Comparison of ENCODE assay signal across 11 cellular contexts in the genomic region with DNA sequence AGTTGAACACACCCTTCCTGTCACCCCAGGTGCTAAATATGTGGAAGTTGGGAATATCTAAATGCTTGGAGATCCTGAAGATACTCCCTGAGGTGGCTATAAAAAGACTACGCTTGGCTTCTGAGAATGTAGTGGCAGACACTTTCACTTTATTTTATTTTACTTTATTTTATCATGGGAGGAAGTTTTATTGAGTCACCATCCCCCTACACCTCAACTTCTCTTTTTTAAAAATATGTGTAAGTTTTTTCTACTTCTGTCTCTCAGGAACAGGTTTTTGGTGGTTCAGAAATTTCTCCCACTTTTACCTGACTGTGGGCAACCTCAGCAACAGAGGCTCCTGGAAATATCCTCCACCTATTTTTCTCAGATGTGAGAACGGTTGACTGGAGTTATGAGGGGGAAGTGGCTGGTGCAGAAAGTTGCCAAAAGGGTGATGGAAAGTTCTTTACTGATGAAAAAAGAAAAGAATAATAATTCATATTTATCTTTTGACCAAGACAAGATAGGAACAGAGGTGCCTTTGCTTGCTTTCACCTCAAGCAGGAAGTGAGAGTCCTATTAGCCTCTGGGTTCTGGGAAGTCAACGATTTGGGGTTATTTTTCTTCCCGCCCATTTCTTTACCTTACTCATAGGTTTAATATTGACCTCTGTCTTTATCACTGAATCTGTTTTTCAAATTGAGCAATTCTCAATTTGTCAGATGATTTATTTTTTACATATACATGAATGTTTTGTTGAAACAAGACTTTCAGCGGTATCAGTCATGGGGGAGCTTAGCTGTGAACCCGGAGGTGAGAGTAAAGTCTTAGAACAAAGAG.
DNase-seq lines count a peak whose midpoint lies in the region; ATAC-seq and TF ChIP-seq lines count a peak whose summit lies in the region.
"Had no signal": no experiment of that assay in that cellular context is flagged by ENCODE, and none has a peak within 500 bp of the region (broad histone marks: within the 10 kb centered on the region; RNA-seq: fewer than 3 reads in every experiment).

No MANE protein-coding gene starts in this region.

- peak overlapping the region; percentile 32 for H3K27ac Mint-ChIP-seq in activated T-helper 1 cell treated with anti-CD3 and anti-CD28 coated beads, Interleukin-12 subunit alpha, Interleukin-12 subunit beta, Interleukin-2, Interleukin-4 antibody, amounts not matched to agents 30 ng/mL and 10 ng/mL and 1 ng/mL, durations not matched to agents 14 hours and 24 hours and 36 hours

- peaks cover 27% of the 10 kb centered on the region for H3K4me1 Mint-ChIP-seq in activated T-helper 1 cell treated with anti-CD3 and anti-CD28 coated beads, Interleukin-12 subunit alpha, Interleukin-12 subunit beta, Interleukin-2, Interleukin-4 antibody, amounts not matched to agents 30 ng/mL and 10 ng/mL and 1 ng/mL, durations not matched to agents 14 hours and 24 hours and 36 hours (ENCODE audit: low read depth)

- no peaks in the 10 kb centered on the region for H3K9me3 Mint-ChIP-seq in activated T-helper 1 cell treated with anti-CD3 and anti-CD28 coated beads, Interleukin-12 subunit alpha, Interleukin-12 subunit beta, Interleukin-2, Interleukin-4 antibody, amounts not matched to agents 30 ng/mL and 10 ng/mL and 1 ng/mL, durations not matched to agents 14 hours and 24 hours and 36 hours

- H3K36me3 Mint-ChIP-seq in activated T-helper 1 cell treated with anti-CD3 and anti-CD28 coated beads, Interleukin-12 subunit alpha, Interleukin-12 subunit beta, Interleukin-2, Interleukin-4 antibody, amounts not matched to agents 30 ng/mL and 10 ng/mL and 1 ng/mL, durations not matched to agents 14 hours and 24 hours and 36 hours (ENCODE audit: low read depth): no peaks in the 10 kb centered on the region

- H3K27me3 Mint-ChIP-seq in activated T-helper 1 cell treated with anti-CD3 and anti-CD28 coated beads, Interleukin-12 subunit alpha, Interleukin-12 subunit beta, Interleukin-2, Interleukin-4 antibody, amounts not matched to agents 30 ng/mL and 10 ng/mL and 1 ng/mL, durations not matched to agents 14 hours and 24 hours and 36 hours (ENCODE audit: insufficient read depth): peaks cover 2% of the 10 kb centered on the region

- in situ Hi-C loops in GM13977 (cut with MboI; ENCODE audit: low pct_unique_long_range_greater_than_20kb, low sequenced_read_pairs, unreplicated experiment): no loop called here

- peak overlapping the region; percentile 13 for H3K4me3 Mint-ChIP-seq in activated T-helper 1 cell treated with anti-CD3 and anti-CD28 coated beads, Interleukin-12 subunit alpha, Interleukin-12 subunit beta, Interleukin-2, Interleukin-4 antibody, amounts not matched to agents 30 ng/mL and 10 ng/mL and 1 ng/mL, durations not matched to agents 14 hours and 24 hours and 36 hours

- peak; percentile 24 for DNase-seq in GM13977 (ENCODE audit: low spot score)
- peak; percentile 31 for DNase-seq in GM20000 (ENCODE audit: low spot score)
- no peak for DNase-seq in activated T-helper 1 cell treated with anti-CD3 and anti-CD28 coated beads, Interleukin-12 subunit alpha, Interleukin-12 subunit beta, Interleukin-2, Interleukin-4 antibody, amounts not matched to agents 30 ng/mL and 10 ng/mL and 1 ng/mL, durations not matched to agents 14 hours and 24 hours and 36 hours (ENCODE audit: low spot score)
- DNase-seq in DMS153 (lab: John Stamatoyannopoulos, UW): no peak
- no peak for DNase-seq in SJCRH30
- DNase-seq in H4 (ENCODE audit: low spot score): no peak
- no peak for DNase-seq in GOT3 (lab: John Stamatoyannopoulos, UW)
- DNase-seq: hippocampal formation, NCI-H510A treated with DMSO at 0.1 percent for 48 hours had no signal

- H3K27me3 ChIP-seq in SJCRH30: no peaks in the 10 kb centered on the region

- TF ChIP-seq CTCF in GM13977 (IDR thresholded peaks at IDR 0.05; ENCODE audit: extremely low read depth, insufficient read depth, missing control alignments): no peak
- TF ChIP-seq CTCF in GM20000 (IDR thresholded peaks at IDR 0.05; ENCODE audit: extremely low read depth, missing control alignments): no peak

- H3K36me3 ChIP-seq in SJCRH30: no peaks in the 10 kb centered on the region

- peak; percentile 53 for ATAC-seq in HG03280 (IDR thresholded peaks at IDR 0.05; ENCODE audit: unreplicated experiment)

- no peaks in the 10 kb centered on the region for H3K9me3 ChIP-seq in SJCRH30 (replicated peaks)

- no peak overlapping the region for H3K27ac ChIP-seq in SJCRH30

- no peak overlapping the region for H3K4me3 ChIP-seq in SJCRH30
- H3K4me3 ChIP-seq: skin epidermis had no signal

- intact Hi-C loops in activated T-helper 1 cell treated with anti-CD3 and anti-CD28 coated beads, Interleukin-12 subunit alpha, Interleukin-12 subunit beta, Interleukin-2, Interleukin-4 antibody, amounts not matched to agents 30 ng/mL and 10 ng/mL and 1 ng/mL, durations not matched to agents 14 hours and 24 hours and 36 hours (cut with micrococcal nuclease): loop anchor here (5.0 kb wide), 1 partner anchor 105 kb away; the partner anchor contains the start of gene AHR

- 0 out of 2 replicates have a peak, but pooled peaks cover 3% of the 10 kb centered on the region for H3K4me1 ChIP-seq in SJCRH30

Comparison
In these comparisons a context has a peak if more than half of its experiments do, and no peak if none do; other contexts are left out.
1. DNase-seq: peak in GM13977 (single experiment) and GM20000 (single experiment); none in activated T-helper 1 cell treated with anti-CD3 and anti-CD28 coated beads, Interleukin-12 subunit alpha, Interleukin-12 subunit beta, Interleukin-2, Interleukin-4 antibody, amounts not matched to agents 30 ng/mL and 10 ng/mL and 1 ng/mL, durations not matched to agents 14 hours and 24 hours and 36 hours (single experiment), DMS153 (single experiment), SJCRH30 (0 of 2), H4 (single experiment) and GOT3 (single experiment).